ENCODE assay signal across 23 cellular contexts in genomic region chr11:29319231-29319630, GRCh38.
"Had no signal": no experiment of that assay in that cellular context is flagged by ENCODE, and none has a peak within 500 bp of the region (broad histone marks: within the 10 kb centered on the region; RNA-seq: fewer than 3 reads in every experiment).

No MANE protein-coding gene starts in this region.

- H3K4me2 ChIP-seq: smooth muscle cell had no signal

- H3K4me1 Mint-ChIP-seq: activated T-helper 17 cell treated with anti-CD3 and anti-CD28 coated beads, Interleukin-2, amount 50 U/mL, for 72 hours; naive thymus-derived CD4-positive, alpha-beta T cell; neural crest cell; stimulated activated memory B cell treated with anti-CD40 and anti-IgM and Interleukin-4, amounts not matched to agents 10 μg/mL and 1 μg/mL and 100 μg/mL, for 72 hours had no signal

- H3K4me1 ChIP-seq: lower lobe of right lung, transverse colon, uterus had no signal

- H3K36me3 ChIP-seq: cardiac muscle cell, lower lobe of right lung, transverse colon, uterus, WERI-Rb-1 had no signal

- H3K27ac ChIP-seq: cardiac muscle cell, foreskin keratinocyte, lower lobe of right lung, transverse colon, uterus, WERI-Rb-1 had no signal

- H3K27ac Mint-ChIP-seq: activated naive CD8-positive, alpha-beta T cell; activated T-helper 17 cell treated with anti-CD3 and anti-CD28 coated beads, Interleukin-2, amount 50 U/mL, for 72 hours; endodermal cell; naive thymus-derived CD4-positive, alpha-beta T cell; stimulated activated memory B cell treated with anti-CD40 and anti-IgM and Interleukin-4, amounts not matched to agents 10 μg/mL and 1 μg/mL and 100 μg/mL, for 72 hours; T-helper 2 cell treated with Interferon-gamma antibody and Interleukin-4, amounts not matched to agents 5 μg/mL and 100 μg/mL, for 36 hours had no signal

- DNase-seq: activated CD4-positive, alpha-beta T cell treated with anti-CD3 and anti-CD28 coated beads for 1 hour; activated T-cell treated with anti-CD3 and anti-CD28 coated beads, Interleukin-2, amount 50 U/mL, for 1 hour; amniotic stem cell; cortex of kidney; endodermal cell; foreskin keratinocyte; lower lobe of right lung; naive thymus-derived CD4-positive, alpha-beta T cell; occipital lobe; posterior cingulate gyrus; stimulated activated CD4-positive, alpha-beta T cell treated with anti-CD3 and anti-CD28 coated beads, Interleukin-15, amount 100 ng/mL, for 24 hours; transverse colon; uterus; WERI-Rb-1 had no signal

- H3K27me3 ChIP-seq: cardiac muscle cell, foreskin keratinocyte, transverse colon, uterus had no signal

- H3K4me3 Mint-ChIP-seq: activated naive CD8-positive, alpha-beta T cell; activated T-helper 17 cell treated with anti-CD3 and anti-CD28 coated beads, Interleukin-2, amount 50 U/mL, for 72 hours; endodermal cell; naive thymus-derived CD4-positive, alpha-beta T cell; neural crest cell; stimulated activated memory B cell treated with anti-CD40 and anti-IgM and Interleukin-4, amounts not matched to agents 10 μg/mL and 1 μg/mL and 100 μg/mL, for 72 hours; T-helper 2 cell treated with Interferon-gamma antibody and Interleukin-4, amounts not matched to agents 5 μg/mL and 100 μg/mL, for 36 hours had no signal

- H3K9me3 Mint-ChIP-seq: endodermal cell; neural crest cell; stimulated activated memory B cell treated with anti-CD40 and anti-IgM and Interleukin-4, amounts not matched to agents 10 μg/mL and 1 μg/mL and 100 μg/mL, for 72 hours had no signal

- ATAC-seq: activated T-helper 17 cell treated with anti-CD3 and anti-CD28 coated beads, Interleukin-2, amount 50 U/mL, for 72 hours; foreskin keratinocyte; left lobe of liver; lower lobe of right lung; naive thymus-derived CD4-positive, alpha-beta T cell; sciatic nerve; stimulated activated memory B cell treated with anti-CD40 and anti-IgM and Interleukin-4, amounts not matched to agents 10 μg/mL and 1 μg/mL and 100 μg/mL, for 72 hours had no signal

- H3K36me3 Mint-ChIP-seq: activated naive CD8-positive, alpha-beta T cell; naive thymus-derived CD4-positive, alpha-beta T cell; stimulated activated memory B cell treated with anti-CD40 and anti-IgM and Interleukin-4, amounts not matched to agents 10 μg/mL and 1 μg/mL and 100 μg/mL, for 72 hours had no signal

- H3K9me3 ChIP-seq: lower lobe of right lung, transverse colon, uterus had no signal

- H3K4me3 ChIP-seq: cardiac muscle cell, lower lobe of right lung, smooth muscle cell, transverse colon, uterus had no signal

- H3K27me3 Mint-ChIP-seq: activated naive CD8-positive, alpha-beta T cell; activated T-helper 17 cell treated with anti-CD3 and anti-CD28 coated beads, Interleukin-2, amount 50 U/mL, for 72 hours; naive thymus-derived CD4-positive, alpha-beta T cell; stimulated activated memory B cell treated with anti-CD40 and anti-IgM and Interleukin-4, amounts not matched to agents 10 μg/mL and 1 μg/mL and 100 μg/mL, for 72 hours had no signal
